In the genomic region with DNA sequence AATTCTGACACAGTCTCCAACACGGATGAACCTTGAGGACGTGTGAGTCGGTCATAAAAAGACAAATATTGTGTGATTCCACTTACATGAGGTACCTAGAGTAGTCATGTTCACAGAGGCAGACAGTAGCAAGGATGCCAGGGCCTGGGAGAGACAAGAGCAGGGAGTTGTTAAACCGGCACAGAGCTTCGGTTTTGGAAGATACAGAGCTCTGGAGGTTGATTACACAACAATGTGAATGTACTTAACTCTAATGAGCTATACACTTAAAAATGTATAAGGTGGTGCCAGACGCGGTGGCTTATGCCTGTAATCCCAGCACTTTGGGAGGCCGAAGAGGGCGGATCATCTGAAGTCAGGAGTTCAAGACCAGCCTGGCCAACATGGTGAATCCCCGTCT, we compare ENCODE assay signal across 20 cellular contexts. TPM values are rescaled to one million over a fixed set of nuclear protein-coding genes. Genes with fewer than 3 reads are reported as not detected.
A peak's percentile ranks its signal among the peaks of the same experiment; 100 is the strongest.
DNase-seq lines count a peak whose midpoint lies in the region; ATAC-seq, FAIRE-seq and TF ChIP-seq lines count a peak whose summit lies in the region.
"Had no signal": no experiment of that assay in that cellular context is flagged by ENCODE, and none has a peak within 500 bp of the region (broad histone marks: within the 10 kb centered on the region; RNA-seq: fewer than 3 reads in every experiment).

No MANE protein-coding gene starts in this region.

- DNase-seq in MCF 10A (ENCODE audit: unreplicated experiment) (peak; percentile 71), mammary epithelial cell (no peak), NCI-H226 (peak; percentile 42), epithelial cell of esophagus (ENCODE audit: low read depth) (peak; percentile 74), GM12891 (ENCODE audit: insufficient read length, low spot score) (no peak)
- DNase-seq in stimulated activated CD4-positive, alpha-beta T cell treated with anti-CD3 and anti-CD28 coated beads, Interleukin-2, amount 100 ng/mL, for 48 hours, result no peak
- DNase-seq: ACHN; BE2C; CD4-positive, alpha-beta memory T cell; DMS153; DMS79 treated with DMSO at 0.1 percent for 48 hours; EL had no signal

- no peaks in the 10 kb centered on the region for H3K79me2 ChIP-seq in mammary epithelial cell (ENCODE audit: insufficient read depth, low read length)

- no peaks in the 10 kb centered on the region for H4K20me1 ChIP-seq in mammary epithelial cell (ENCODE audit: insufficient read depth, low read length)

- 81% methylated on average over 10 of the region's 10 CpGs for WGBS in mammary epithelial cell (ENCODE audit: low coverage, missing lambda C conversion rate)

- H3K4me1 ChIP-seq in mammary epithelial cell (ENCODE audit: insufficient read depth, low read length), result no peaks in the 10 kb centered on the region
- H3K4me1 ChIP-seq: BE2C had no signal

- H3K4me3 ChIP-seq in mammary epithelial cell (replicated peaks in 1 of 3; ENCODE audit: insufficient read depth in 1 of 3, low read depth in 2 of 3, low read length in 3 of 3) (no peak overlapping the region), epithelial cell of esophagus (ENCODE audit: low read length) (no peak overlapping the region)

- no peak for FAIRE-seq in GM12891 (lab: Jason Lieb, UNC)
- FAIRE-seq: D721Med, G401.6, GM12892, H54 had no signal

- no peak overlapping the region for H3K27ac Mint-ChIP-seq in MCF 10A (ENCODE audit: low read depth, unreplicated experiment)

- no peak overlapping the region for H3K9ac ChIP-seq in mammary epithelial cell (ENCODE audit: insufficient read depth, low read length)

- no peak for ATAC-seq in HG03442 (IDR thresholded peaks at IDR 0.05; ENCODE audit: unreplicated experiment)
- ATAC-seq: HCT116 had no signal

- CTCF ChIA-PET in MCF 10A (lab: Yijun Ruan, JAX) (interaction anchor here (0.7 to 7.1 kb wide), 3 partner anchors 11 to 238 kb away, joined by 3 to 79 read pairs (median 3); no protein-coding TSS in a partner anchor), mammary epithelial cell (lab: Charles Lee; ENCODE audit: low non-redundant PET) (no interaction called here)

- no peaks in the 10 kb centered on the region for H3K36me3 Mint-ChIP-seq in MCF 10A (ENCODE audit: insufficient read depth, unreplicated experiment)
- H3K36me3 Mint-ChIP-seq: CD4-positive, alpha-beta memory T cell had no signal

- H3K27me3 ChIP-seq in mammary epithelial cell (ENCODE audit: insufficient read depth, low read length), result no peaks in the 10 kb centered on the region
- H3K27me3 ChIP-seq: BE2C had no signal

- no peak overlapping the region for H3K4me3 Mint-ChIP-seq in MCF 10A (ENCODE audit: unreplicated experiment)
- H3K4me3 Mint-ChIP-seq: CD4-positive, alpha-beta memory T cell had no signal

- H3K27me3 Mint-ChIP-seq in MCF 10A (ENCODE audit: insufficient read depth, unreplicated experiment), result no peaks in the 10 kb centered on the region

- no peak overlapping the region for H3K27ac ChIP-seq in mammary epithelial cell (ENCODE audit: insufficient read depth, low read depth, low read length)
- H3K27ac ChIP-seq: C4-2B, HL-60 had no signal

- no peaks in the 10 kb centered on the region for H3K9me3 ChIP-seq in mammary epithelial cell (replicated peaks; ENCODE audit: insufficient read depth, low read length)
- H3K9me3 ChIP-seq: BE2C had no signal

- BruUV-seq in MCF 10A (replicated peaks; lab: Mats Ljungman, UMichigan) (no TSS peak), mammary epithelial cell (replicated peaks; lab: Mats Ljungman, UMichigan) (no TSS peak)

- dilution Hi-C loops in mammary epithelial cell (cut with HindIII; ENCODE audit: low sequenced_read_pairs), result no loop called here

- H2AFZ ChIP-seq in mammary epithelial cell (ENCODE audit: low read depth, low read length), result no peak overlapping the region

- H3K4me2 ChIP-seq in mammary epithelial cell (ENCODE audit: insufficient read depth, low read depth, low read length), result no peak overlapping the region

- H3K4me1 Mint-ChIP-seq in MCF 10A (ENCODE audit: insufficient read depth, unreplicated experiment), result peaks cover 12% of the 10 kb centered on the region
- H3K4me1 Mint-ChIP-seq: CD4-positive, alpha-beta memory T cell had no signal

- no peak for TF ChIP-seq POLR2A in GM12891 (IDR thresholded peaks at IDR 0.05; ENCODE audit: low read depth, low read length)

- H3K9me3 Mint-ChIP-seq in MCF 10A (ENCODE audit: unreplicated experiment), result no peaks in the 10 kb centered on the region

- in situ Hi-C loops in mammary epithelial cell (cut with MboI; ENCODE audit: low sequenced_read_pairs in 2 of 2), result loop anchor here in 1 of 2 donors (25.0 kb wide), 1 partner anchor 224 kb away; no protein-coding TSS in a partner anchor

- POLR2A ChIA-PET in MCF 10A (lab: Yijun Ruan, JAX), result interaction anchor here (0.7 to 1.2 kb wide), 3 partner anchors 11 to 27 kb away, joined by 3 to 4 read pairs (median 3); no protein-coding TSS in a partner anchor

- intact Hi-C loops in MCF 10A (cut with micrococcal nuclease) (no loop called here), mammary epithelial cell (cut with micrococcal nuclease) (no loop called here)

- H3K36me3 ChIP-seq in mammary epithelial cell (ENCODE audit: insufficient read depth, low read length), result no peaks in the 10 kb centered on the region
- H3K36me3 ChIP-seq: BE2C had no signal

- no peak for TF ChIP-seq CTCF in MCF 10A (IDR thresholded peaks at IDR 0.05; ENCODE audit: unreplicated experiment)
- TF ChIP-seq CTCF in mammary epithelial cell (conservative IDR thresholded peaks at IDR 0.05 in 1 of 2, IDR thresholded peaks at IDR 0.05 in 1 of 2; ENCODE audit: extremely low read depth in 1 of 2, insufficient read depth in 1 of 2, low read depth in 1 of 2, low read length in 2 of 2), result no peak
- TF ChIP-seq CTCF in epithelial cell of esophagus (IDR thresholded peaks at IDR 0.05; ENCODE audit: insufficient read depth, low read depth, low read length, missing control alignments), result no peak

TF ChIP-seq in GM12891, 5 proteins besides CTCF, POLR2A, EP300 and RAD21:
- TF ChIP-seq POU2F2 (IDR thresholded peaks at IDR 0.05; ENCODE audit: low read depth, low read length) (no peak), SPI1 (IDR thresholded peaks at IDR 0.05; ENCODE audit: low read depth, low read length) (no peak), PAX5 (IDR thresholded peaks at IDR 0.05; ENCODE audit: insufficient read depth, low read length, severe bottlenecking) (no peak), TAF1 (IDR thresholded peaks at IDR 0.05; ENCODE audit: low read depth, low read length) (no peak), POLR2AphosphoS5 (IDR thresholded peaks at IDR 0.05; ENCODE audit: low read depth, low read length) (no peak)

RNA-seq across cellular contexts. Expression of a gene that starts 37.8 kb away (rescaled TPM):
- total RNA-seq in MCF 10A (2022) (33.4 and 44.5 TPM in 2 replicates), mammary epithelial cell (10 to 100 TPM in 1 of 2 donors, under 1 TPM in 1; 0.33 to 14.9 TPM)
- 14.3 TPM for polyA plus RNA-seq in mammary epithelial cell
- polyA minus RNA-seq in mammary epithelial cell, result 0.72 TPM
- polyA plus RNA-seq in GM12891 (2012; ENCODE audit: low read depth, missing spikeins), result 16.6 TPM
- total RNA-seq: CD4-positive, alpha-beta memory T cell had no signal
- polyA plus RNA-seq: CD4-positive, alpha-beta memory T cell had no signal

Comparison
In these comparisons a context has a peak if more than half of its experiments do, and no peak if none do; other contexts are left out.
1. DNase-seq: peak in MCF 10A (single experiment), NCI-H226 (single experiment) and epithelial cell of esophagus (single experiment); none in mammary epithelial cell (single experiment), GM12891 (single experiment) and stimulated activated CD4-positive, alpha-beta T cell treated with anti-CD3 and anti-CD28 coated beads, Interleukin-2, amount 100 ng/mL, for 48 hours (0 of 2).